Comparison of ENCODE assay signal across 13 cellular contexts in genomic region chr9:133703571-133704399, GRCh38. TPM values are rescaled to one million over a fixed set of nuclear protein-coding genes. Genes with fewer than 3 reads are reported as not detected.
A peak's percentile ranks its signal among the peaks of the same experiment; 100 is the strongest.
DNase-seq lines count a peak whose midpoint lies in the region; ATAC-seq and TF ChIP-seq lines count a peak whose summit lies in the region.
"Had no signal": no experiment of that assay in that cellular context is flagged by ENCODE, and none has a peak within 500 bp of the region (broad histone marks: within the 10 kb centered on the region; RNA-seq: fewer than 3 reads in every experiment).

No MANE protein-coding gene starts in this region.

- DNase-seq in SK-N-SH (peak; percentile 84), RPMI8226 (peak; percentile 91), mucosa of descending colon (peak in 2 of 3 donors; percentile 20 to 39), HFFc6 (no peak), NOMO-1 (lab: John Stamatoyannopoulos, UW; ENCODE audit: unreplicated experiment in 2 of 2) (no peak)
- no peak for DNase-seq in activated CD8-positive, alpha-beta memory T cell treated with anti-CD3 and anti-CD28 coated beads, Interleukin-2, amount 10 ng/mL, durations not matched to agents 7 days and 5 days
- DNase-seq: activated CD4-positive, alpha-beta T cell treated with anti-CD3 and anti-CD28 coated beads, Interleukin-2, amount 10 ng/mL, durations not matched to agents 24 days and 14 days had no signal

- H2AFZ ChIP-seq in SK-N-SH (ENCODE audit: low read depth), result no peak overlapping the region

- intact Hi-C loops in mucosa of descending colon (cut with DNase I, micrococcal nuclease), result no loop called here

- TF ChIP-seq RAD21 in SK-N-SH (IDR thresholded peaks at IDR 0.05; ENCODE audit: low read length), result no peak

- H3K9me3 ChIP-seq in SK-N-SH (no peaks in the 10 kb centered on the region), KOPT-K1 (ENCODE audit: insufficient read depth, low read length, poor library complexity, severe bottlenecking) (no peaks in the 10 kb centered on the region), mucosa of descending colon (no peaks in the 10 kb centered on the region)
- H3K9me3 ChIP-seq: SJCRH30 had no signal

- no peak for TF ChIP-seq CTCF in SK-N-SH (IDR thresholded peaks at IDR 0.05)
- no peak for TF ChIP-seq CTCF in mucosa of descending colon (IDR thresholded peaks at IDR 0.05)
- TF ChIP-seq CTCF in HFFc6 (IDR thresholded peaks at IDR 0.05), result no peak

- no peak overlapping the region for H3K4me3 Mint-ChIP-seq in HFFc6
- H3K4me3 Mint-ChIP-seq in activated CD8-positive, alpha-beta memory T cell treated with anti-CD3 and anti-CD28 coated beads, Interleukin-2, amount 10 ng/mL, durations not matched to agents 7 days and 5 days, result no peak overlapping the region
- H3K4me3 Mint-ChIP-seq: activated CD4-positive, alpha-beta T cell treated with anti-CD3 and anti-CD28 coated beads, Interleukin-2, amount 10 ng/mL, durations not matched to agents 24 days and 14 days; activated naive CD8-positive, alpha-beta T cell; dendritic cell treated with granulocyte-macrophage colony-stimulating factor and Interleukin-4, amounts not matched to agents 40 ng/mL and 50 ng/mL, for 4 days had no signal

- H3F3A ChIP-seq in SK-N-SH (replicated peaks; ENCODE audit: insufficient read depth), result no peaks in the 10 kb centered on the region

- no peaks in the 10 kb centered on the region for H3K9me2 ChIP-seq in SK-N-SH

- WGBS in SK-N-SH (ENCODE audit: low lambda C conversion rate), result 65% methylated on average over 4 of the region's 21 CpGs

- no peak overlapping the region; a peak in 1 of 4 replicates for H3K27ac ChIP-seq in SK-N-SH (ENCODE audit: low read depth in 2 of 2, low read length in 1 of 2)
- peak overlapping the region; percentile 86 for H3K27ac ChIP-seq in KOPT-K1 (ENCODE audit: low read depth, low read length, poor library complexity, severe bottlenecking)
- H3K27ac ChIP-seq: SJCRH30 had no signal

- no peaks in the 10 kb centered on the region for H3K27me3 ChIP-seq in SK-N-SH (ENCODE audit: insufficient read depth)
- H3K27me3 ChIP-seq: SJCRH30 had no signal

- H3K79me2 ChIP-seq in SK-N-SH (ENCODE audit: insufficient read depth), result no peaks in the 10 kb centered on the region

- H3K9ac ChIP-seq in SK-N-SH, result no peak overlapping the region

- H3K36me3 ChIP-seq in SK-N-SH (replicated peaks in 1 of 2; ENCODE audit: control insufficient read depth in 1 of 2, insufficient read depth in 2 of 2, low read length in 1 of 2), result no peaks in the 10 kb centered on the region
- no peaks in the 10 kb centered on the region for H3K36me3 ChIP-seq in KOPT-K1 (ENCODE audit: insufficient read depth, low read length)
- no peaks in the 10 kb centered on the region for H3K36me3 ChIP-seq in mucosa of descending colon (ENCODE audit: low read depth)
- H3K36me3 ChIP-seq: SJCRH30 had no signal

- H3K4me1 ChIP-seq in SK-N-SH (ENCODE audit: control insufficient read depth in 1 of 2, insufficient read depth in 2 of 2, low read depth in 1 of 2, low read length in 1 of 2) (peaks cover 0 to 11% of the 10 kb centered on the region in 2 experiments; a peak in 1 of 4 replicates), mucosa of descending colon (ENCODE audit: low read depth) (no peaks in the 10 kb centered on the region)

- no peak for ATAC-seq in SK-N-SH treated with all-trans-retinoic acid at 6 μM for 48 hours
- ATAC-seq in mucosa of descending colon, result no peak
- ATAC-seq in activated CD8-positive, alpha-beta memory T cell treated with anti-CD3 and anti-CD28 coated beads, Interleukin-2, amount 10 ng/mL, durations not matched to agents 7 days and 5 days, result no peak

- no peaks in the 10 kb centered on the region for H3K9me3 Mint-ChIP-seq in HFFc6
- H3K9me3 Mint-ChIP-seq in activated CD8-positive, alpha-beta memory T cell treated with anti-CD3 and anti-CD28 coated beads, Interleukin-2, amount 10 ng/mL, durations not matched to agents 7 days and 5 days (ENCODE audit: low read depth), result no peaks in the 10 kb centered on the region
- H3K9me3 Mint-ChIP-seq: activated CD4-positive, alpha-beta T cell treated with anti-CD3 and anti-CD28 coated beads, Interleukin-2, amount 10 ng/mL, durations not matched to agents 24 days and 14 days; dendritic cell treated with granulocyte-macrophage colony-stimulating factor and Interleukin-4, amounts not matched to agents 40 ng/mL and 50 ng/mL, for 4 days had no signal

- H3K4me1 Mint-ChIP-seq in HFFc6 (ENCODE audit: low read depth), result peaks cover 13% of the 10 kb centered on the region
- H3K4me1 Mint-ChIP-seq in activated CD8-positive, alpha-beta memory T cell treated with anti-CD3 and anti-CD28 coated beads, Interleukin-2, amount 10 ng/mL, durations not matched to agents 7 days and 5 days, result peaks cover 24% of the 10 kb centered on the region

- peaks cover 15% of the 10 kb centered on the region for H3K27me3 Mint-ChIP-seq in HFFc6 (ENCODE audit: insufficient read depth)
- peaks cover 8% of the 10 kb centered on the region for H3K27me3 Mint-ChIP-seq in activated CD8-positive, alpha-beta memory T cell treated with anti-CD3 and anti-CD28 coated beads, Interleukin-2, amount 10 ng/mL, durations not matched to agents 7 days and 5 days
- H3K27me3 Mint-ChIP-seq: activated naive CD8-positive, alpha-beta T cell had no signal

- CTCF ChIA-PET in SK-N-SH (lab: Yijun Ruan, JAX), result interaction anchor here (1.1 to 1.8 kb wide), 4 partner anchors 11 to 42 kb away, joined by 3 to 6 read pairs (median 4); no protein-coding TSS in a partner anchor
- CTCF ChIA-PET in activated CD8-positive, alpha-beta memory T cell treated with anti-CD3 and anti-CD28 coated beads, Interleukin-2, amount 10 ng/mL, durations not matched to agents 7 days and 5 days (lab: Charles Lee), result no interaction called here

- no peak overlapping the region for H3K4me2 ChIP-seq in SK-N-SH

- TF ChIP-seq EP300 in SK-N-SH (IDR thresholded peaks at IDR 0.05; ENCODE audit: borderline replicate concordance in 1 of 2, low read depth in 1 of 2, low read length in 1 of 2), result no peak

- POLR2A ChIA-PET in SK-N-SH (lab: Yijun Ruan, JAX), result interaction anchor here (0.9 kb wide), 1 partner anchor 24 kb away, joined by 4 read pairs; no protein-coding TSS in a partner anchor

- H3K36me3 Mint-ChIP-seq in HFFc6 (ENCODE audit: low read depth), result peaks cover 5% of the 10 kb centered on the region; the same call in 1 of the 2 replicates
- H3K36me3 Mint-ChIP-seq in activated CD8-positive, alpha-beta memory T cell treated with anti-CD3 and anti-CD28 coated beads, Interleukin-2, amount 10 ng/mL, durations not matched to agents 7 days and 5 days, result no peaks in the 10 kb centered on the region

- H3K27ac Mint-ChIP-seq in HFFc6, result no peak overlapping the region
- H3K27ac Mint-ChIP-seq in activated CD8-positive, alpha-beta memory T cell treated with anti-CD3 and anti-CD28 coated beads, Interleukin-2, amount 10 ng/mL, durations not matched to agents 7 days and 5 days, result no peak overlapping the region
- H3K27ac Mint-ChIP-seq: activated CD4-positive, alpha-beta T cell treated with anti-CD3 and anti-CD28 coated beads, Interleukin-2, amount 10 ng/mL, durations not matched to agents 24 days and 14 days; activated naive CD8-positive, alpha-beta T cell had no signal

- no peaks in the 10 kb centered on the region for H4K20me1 ChIP-seq in SK-N-SH (ENCODE audit: insufficient read depth)

- no peak overlapping the region for H3K4me3 ChIP-seq in SK-N-SH (ENCODE audit: low read depth in 2 of 2, low read length in 1 of 2)
- H3K4me3 ChIP-seq in mucosa of descending colon, result no peak overlapping the region
- H3K4me3 ChIP-seq: SJCRH30 had no signal

TF ChIP-seq in SK-N-SH, 30 proteins besides CTCF, POLR2A, EP300 and RAD21 (continues in another document):
- TF ChIP-seq EZH2phosphoT487 (IDR thresholded peaks at IDR 0.05; ENCODE audit: borderline replicate concordance, low read depth) (no peak), SMC3 (IDR thresholded peaks at IDR 0.05; ENCODE audit: low read depth, low read length) (no peak), PBX3 (IDR thresholded peaks at IDR 0.05) (no peak), SIN3A (IDR thresholded peaks at IDR 0.05; ENCODE audit: borderline replicate concordance, low read depth, low read length) (no peak), TAF1 (IDR thresholded peaks at IDR 0.05; ENCODE audit: borderline replicate concordance, low read depth, low read length) (no peak), RCOR1 (IDR thresholded peaks at IDR 0.05; ENCODE audit: low read length) (no peak)

TF ChIP-seq in SK-N-SH treated with all-trans-retinoic acid at 6 μM for 48 hours, 23 proteins besides CTCF, POLR2A, EP300 and RAD21 (continues in another document):
- TF ChIP-seq RARB (CRISPR knock-in tag; IDR thresholded peaks at IDR 0.05) (no peak), CSRNP3 (CRISPR knock-in tag; IDR thresholded peaks at IDR 0.05) (no peak)

RNA-seq across cellular contexts. Expression of gene SARDH, which starts 34.4 kb away (rescaled TPM):
- 2.9 and 5.9 TPM in 2 replicates for polyA plus RNA-seq in SK-N-SH (2012; rRNA removed)
- 1.6 and 3.0 TPM in 2 replicates for polyA plus RNA-seq in SK-N-SH (2012; cell fraction: cytosol; rRNA removed)
- 9.9 and 14.3 TPM in 2 replicates for polyA plus RNA-seq in SK-N-SH (2012; cell fraction: nucleus; rRNA removed)
- total RNA-seq in mucosa of descending colon, result 1 to 10 TPM in 1 of 3 donors, under 1 TPM in 2; 0.23 to 2.1 (median 0.46) TPM
- total RNA-seq in HFFc6 (2021; fragmentation: NEBNext Ultra II Directional; extraction: Animal tissue kit (Norgen Biotek cat#: 25700)), result 1 to 10 TPM in 4 of 6 experiments, under 1 TPM in 2; 0.24 to 5.1 (median 4.1) TPM
- total RNA-seq in activated CD8-positive, alpha-beta memory T cell treated with anti-CD3 and anti-CD28 coated beads, Interleukin-2, amount 10 ng/mL, durations not matched to agents 7 days and 5 days, result under 1 TPM; 0.38 to 0.56 TPM
- polyA plus RNA-seq: neural cell had no signal

Comparison
In these comparisons a context has a peak if more than half of its experiments do, and no peak if none do; other contexts are left out.
1. DNase-seq: peak in SK-N-SH (single experiment), RPMI8226 (single experiment) and mucosa of descending colon (2 of 3); none in HFFc6 (single experiment), NOMO-1 (0 of 2) and activated CD8-positive, alpha-beta memory T cell treated with anti-CD3 and anti-CD28 coated beads, Interleukin-2, amount 10 ng/mL, durations not matched to agents 7 days and 5 days (single experiment).